ENCODE assay signal across 10 cellular contexts in the genomic region with DNA sequence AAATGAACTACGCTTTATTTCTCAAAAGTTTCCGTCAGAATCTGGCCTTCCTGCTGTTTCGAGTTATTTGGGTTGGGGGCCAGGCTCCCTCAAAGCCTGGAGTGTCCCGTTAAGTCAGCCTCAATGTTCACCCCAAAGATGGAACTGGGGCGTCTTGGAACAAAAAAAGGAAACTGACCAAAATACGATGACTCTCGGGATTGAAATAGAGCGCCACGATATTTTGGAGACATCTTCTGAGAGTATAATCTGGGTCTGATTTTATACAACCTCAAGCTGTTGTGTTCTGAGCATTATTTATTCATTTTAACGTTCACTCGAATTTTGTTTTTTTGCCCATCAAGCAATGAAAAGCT. TPM values are rescaled to one million over a fixed set of nuclear protein-coding genes. Genes with fewer than 3 reads are reported as not detected.
DNase-seq lines count a peak whose midpoint lies in the region; ATAC-seq and TF ChIP-seq lines count a peak whose summit lies in the region.
"Had no signal": no experiment of that assay in that cellular context is flagged by ENCODE, and none has a peak within 500 bp of the region (broad histone marks: within the 10 kb centered on the region; RNA-seq: fewer than 3 reads in every experiment).

No MANE protein-coding gene starts in this region.

- intact Hi-C loops in prostate gland (cut with DNase I) = loop anchor here (2.0 to 5.0 kb wide), 2 partner anchors 130 to 592 kb away; no protein-coding TSS in a partner anchor

- no peak for TF ChIP-seq POLR2A in prostate gland (IDR thresholded peaks at IDR 0.05)

- no peak for DNase-seq in AG04449 (ENCODE audit: low read depth, low spot score)
- DNase-seq in HL-60 (ENCODE audit: low read depth in 1 of 2, low spot score in 1 of 2) = no peak
- no peak for DNase-seq in cardiac fibroblast (ENCODE audit: low read depth in 2 of 2)
- DNase-seq in RPMI8226 = no peak
- no peak for DNase-seq in prostate gland (ENCODE audit: low spot score)
- DNase-seq: effector CD8-positive, alpha-beta T cell had no signal

- H3K27me3 ChIP-seq in HL-60 (ENCODE audit: insufficient read depth, poor library complexity, severe bottlenecking) (peaks cover 15% of the 10 kb centered on the region), muscle layer of colon (ENCODE audit: control insufficient read depth in 1 of 2, insufficient read depth in 2 of 2, low read length in 2 of 2) (peaks cover 2 to 9% of the 10 kb centered on the region in 2 donors), prostate gland (replicated peaks; ENCODE audit: insufficient read depth) (no peaks in the 10 kb centered on the region)

- H3K9me3 ChIP-seq in muscle layer of colon (ENCODE audit: low read length) (no peaks in the 10 kb centered on the region), prostate gland (no peaks in the 10 kb centered on the region)
- H3K9me3 ChIP-seq: pancreas had no signal

- peak overlapping the region; percentile 3 for H3K9ac ChIP-seq in muscle layer of colon (ENCODE audit: low read length)

- ATAC-seq in HG03342 (IDR thresholded peaks at IDR 0.05; ENCODE audit: unreplicated experiment) (no peak), HG02642 (IDR thresholded peaks at IDR 0.05; ENCODE audit: poor library complexity, unreplicated experiment) (no peak)

- CTCF ChIA-PET in AG04449 (lab: Yijun Ruan, JAX) = interaction anchor here (0.7 to 16.4 kb wide), 19 partner anchors 8 to 704 kb away, joined by 3 to 460 read pairs (median 4); partner anchors contain the start of gene TLX3

- H3K36me3 ChIP-seq in muscle layer of colon (ENCODE audit: insufficient read depth, low read length) (no peaks in the 10 kb centered on the region), prostate gland (no peaks in the 10 kb centered on the region)
- H3K36me3 ChIP-seq: pancreas had no signal

- H3K4me1 ChIP-seq in muscle layer of colon (ENCODE audit: insufficient read depth, low read length) (peaks cover 6% of the 10 kb centered on the region), prostate gland (replicated peaks) (no peaks in the 10 kb centered on the region)
- H3K4me1 ChIP-seq: pancreas had no signal

- H3K27ac ChIP-seq in HL-60 (replicated peaks) (no peak overlapping the region), muscle layer of colon (ENCODE audit: low read depth, low read length) (no peak overlapping the region), prostate gland (no peak overlapping the region)
- H3K27ac ChIP-seq: pancreas had no signal

- TF ChIP-seq CTCF in AG04449 (IDR thresholded peaks at IDR 0.05; ENCODE audit: insufficient read depth, low read length, missing control alignments) (no peak), HL-60 (IDR thresholded peaks at IDR 0.05; ENCODE audit: insufficient read depth, low read length) (no peak), cardiac fibroblast (IDR thresholded peaks at IDR 0.05; ENCODE audit: low read depth, low read length) (no peak), prostate gland (IDR thresholded peaks at IDR 0.05) (no peak)

- H3K4me3 ChIP-seq in AG04449 (ENCODE audit: low read depth, low read length) = peak overlapping the region; percentile 61
- H3K4me3 ChIP-seq in HL-60 (replicated peaks; ENCODE audit: insufficient read depth, low read length) = peak overlapping the region; percentile 26; the same call in 1 of the 2 replicates
- H3K4me3 ChIP-seq in cardiac fibroblast (replicated peaks in 1 of 2; ENCODE audit: low read depth in 2 of 2, low read length in 2 of 2) = peak overlapping the region; percentile 48 to 63
- H3K4me3 ChIP-seq in muscle layer of colon (ENCODE audit: low read depth in 1 of 2, low read length in 2 of 2) = peak overlapping the region in 1 of 2 donors; percentile 61
- peak overlapping the region in 1 of 2 donors; percentile 9 for H3K4me3 ChIP-seq in prostate gland

- POLR2A ChIA-PET in AG04449 (lab: Yijun Ruan, JAX) = interaction anchor here (0.6 kb wide), 1 partner anchor 46 kb away, joined by 3 read pairs; no protein-coding TSS in a partner anchor

- 30% methylated on average over 11 of the region's 11 CpGs for WGBS in prostate gland

RNA-seq across cellular contexts. Expression of gene TLX3, which starts 28.1 kb away (rescaled TPM):
- total RNA-seq in prostate gland = not detected
- total RNA-seq: pancreas had no signal

RNA-seq across cellular contexts. Expression of gene NPM1, which starts 50.5 kb away (rescaled TPM):
- total RNA-seq in prostate gland = 100 to 1,000 TPM; 397 to 544 TPM
